ENCODE assay signal across 8 cellular contexts in genomic region chr18:2572144-2572682, GRCh38. TPM values are rescaled to one million over a fixed set of nuclear protein-coding genes. Genes with fewer than 3 reads are reported as not detected.
DNase-seq lines count a peak whose midpoint lies in the region; ATAC-seq and TF ChIP-seq lines count a peak whose summit lies in the region.

No MANE protein-coding gene starts in this region.

- no peaks in the 10 kb centered on the region for H3K9me2 ChIP-seq in OCI-LY1 (ENCODE audit: low read depth, low read length)

- in situ Hi-C loops in transverse colon (cut with MboI; ENCODE audit: low pct_ligation_motif_present in 1 of 4, low pct_unique_long_range_greater_than_20kb in 1 of 4, low sequenced_read_pairs in 3 of 4): loop anchor here in 2 of 4 donors (10.0 to 25.0 kb wide), 2 partner anchors 83 to 1710 kb away; partner anchors contain the start of gene SMCHD1 (in 1 of the 2)

- H3K4me2 ChIP-seq in OCI-LY1 (ENCODE audit: low read length): peak overlapping the region; percentile 95
- peak overlapping the region; percentile 91 for H3K4me2 ChIP-seq in fibroblast of lung (ENCODE audit: extremely low read depth, insufficient read depth, low read length)

- H3K79me2 ChIP-seq in OCI-LY1 (ENCODE audit: insufficient read depth, low read length): peaks cover 38% of the 10 kb centered on the region
- peaks cover 66% of the 10 kb centered on the region for H3K79me2 ChIP-seq in fibroblast of lung (ENCODE audit: control insufficient read depth, insufficient read depth, low read length)

- peak overlapping the region; percentile 77 for H3K27ac ChIP-seq in OCI-LY1 (ENCODE audit: low read depth, low read length, poor library complexity, severe bottlenecking)
- H3K27ac ChIP-seq in fibroblast of lung (ENCODE audit: insufficient read depth, low read length): peak overlapping the region; percentile 100
- peak overlapping the region in 2 of 4 donors; percentile 89 to 94 for H3K27ac ChIP-seq in transverse colon

- POLR2A ChIA-PET in AG04449 (lab: Yijun Ruan, JAX): no interaction called here

- H3F3A ChIP-seq in OCI-LY1 (ENCODE audit: insufficient read depth, low read length): no peaks in the 10 kb centered on the region

- peaks cover 27% of the 10 kb centered on the region for H3K36me3 ChIP-seq in OCI-LY1 (ENCODE audit: insufficient read depth, low read length)
- no peaks in the 10 kb centered on the region for H3K36me3 ChIP-seq in fibroblast of lung (ENCODE audit: control insufficient read depth, insufficient read depth, low read length)
- H3K36me3 ChIP-seq in transverse colon: no peaks in the 10 kb centered on the region

- WGBS in transverse colon (ENCODE audit: low coverage in 1 of 2), 2 donors: 3 to 6% methylated on average over 4 of the region's 4 CpGs

- no peaks in the 10 kb centered on the region for H3K9me3 ChIP-seq in OCI-LY1 (ENCODE audit: low read length)
- no peaks in the 10 kb centered on the region for H3K9me3 ChIP-seq in fibroblast of lung (ENCODE audit: control insufficient read depth, insufficient read depth, low read depth, low read length)
- no peaks in the 10 kb centered on the region for H3K9me3 ChIP-seq in transverse colon

- DNase-seq in AG04449 (ENCODE audit: low read depth, low spot score) (no peak), fibroblast of lung (ENCODE audit: low read depth in 2 of 2) (no peak), transverse colon (no peak), globus pallidus (ENCODE audit: low spot score) (no peak)
- DNase-seq in NK-92 treated with Interleukin-12 subunit alpha and Interleukin-12 subunit beta, amount 100 ng/mL, for 24 hours (lab: John Stamatoyannopoulos, UW): no peak

- intact Hi-C loops in transverse colon (cut with DNase I; ENCODE audit: low total_unique reads): loop anchor here (10.0 kb wide), 1 partner anchor 83 kb away; the partner anchor contains the start of gene SMCHD1

- CTCF ChIA-PET in AG04449 (lab: Yijun Ruan, JAX): interaction anchor here (0.9 kb wide), 1 partner anchor 17 kb away, joined by 3 read pairs; no protein-coding TSS in a partner anchor

- no peak for TF ChIP-seq POLR2A in transverse colon (IDR thresholded peaks at IDR 0.05)

- ATAC-seq in GM19372 (IDR thresholded peaks at IDR 0.05; ENCODE audit: low read depth, unreplicated experiment): peak; percentile 7
- no peak for ATAC-seq in GM18873 (IDR thresholded peaks at IDR 0.05; ENCODE audit: low FRiP score, unreplicated experiment)

- H3K4me1 ChIP-seq in OCI-LY1 (ENCODE audit: insufficient read depth, low read length, severe bottlenecking) (peaks cover 37% of the 10 kb centered on the region), fibroblast of lung (ENCODE audit: control insufficient read depth, extremely low read depth, insufficient read depth, low read length) (peaks cover 7% of the 10 kb centered on the region), transverse colon (peaks cover 8 to 39% (median 15%) of the 10 kb centered on the region in 4 donors)

- no peak for TF ChIP-seq EP300 in transverse colon (IDR thresholded peaks at IDR 0.05; ENCODE audit: low read depth)

- H3K4me3 ChIP-seq in AG04449 (ENCODE audit: low read depth, low read length) (peak overlapping the region; percentile 67), OCI-LY1 (ENCODE audit: low read depth, low read length, poor library complexity, severe bottlenecking) (peak overlapping the region; percentile 96), fibroblast of lung (replicated peaks in 1 of 4; ENCODE audit: control extremely low read depth in 1 of 4, insufficient read depth in 1 of 4, low read depth in 3 of 4, low read length in 4 of 4) (peak overlapping the region; percentile 50 to 92 (median 82)), transverse colon (peak overlapping the region in 3 of 4 donors; percentile 56 to 74 (median 67))

- peak overlapping the region; percentile 98 for H3K9ac ChIP-seq in OCI-LY1 (ENCODE audit: low read length)
- H3K9ac ChIP-seq in fibroblast of lung (ENCODE audit: insufficient read depth, low read length): peak overlapping the region; percentile 100

- no peak overlapping the region for H2AFZ ChIP-seq in OCI-LY1 (ENCODE audit: low read length)
- peak overlapping the region; percentile 90 for H2AFZ ChIP-seq in fibroblast of lung (ENCODE audit: low read length)

- H4K20me1 ChIP-seq in OCI-LY1 (ENCODE audit: insufficient read depth, low read length) (no peaks in the 10 kb centered on the region), fibroblast of lung (ENCODE audit: control insufficient read depth, extremely low read depth, insufficient read depth, low read length) (no peaks in the 10 kb centered on the region)

- no peaks in the 10 kb centered on the region for H3K27me3 ChIP-seq in OCI-LY1 (ENCODE audit: insufficient read depth, low read length)
- no peaks in the 10 kb centered on the region for H3K27me3 ChIP-seq in fibroblast of lung (ENCODE audit: control insufficient read depth, insufficient read depth, low read length)
- no peaks in the 10 kb centered on the region for H3K27me3 ChIP-seq in transverse colon

- TF ChIP-seq CTCF in AG04449 (IDR thresholded peaks at IDR 0.05; ENCODE audit: insufficient read depth, low read length, missing control alignments) (no peak), OCI-LY1 (IDR thresholded peaks at IDR 0.05; ENCODE audit: low read length) (no peak), fibroblast of lung (conservative IDR thresholded peaks at IDR 0.05 in 1 of 2, IDR thresholded peaks at IDR 0.05 in 1 of 2; ENCODE audit: low read depth in 1 of 2, low read length in 2 of 2) (no peak), transverse colon (IDR thresholded peaks at IDR 0.05) (no peak)

RNA-seq across cellular contexts. Expression of gene NDC80, which starts 0.9 kb away (rescaled TPM):
- total RNA-seq in fibroblast of lung (1.0 and 9.7 TPM in 2 replicates), transverse colon (1 to 10 TPM in 2 of 4 donors, under 1 TPM in 1, not detected in 1; 0.96 to 1.9 (median 1.6) TPM)
- polyA plus RNA-seq in fibroblast of lung: 8.3 and 22.5 TPM in 2 replicates
- 6.3 and 18.8 TPM in 2 replicates for polyA plus RNA-seq in fibroblast of lung (2012)
- 3.9 TPM in 1 of 2 replicates, not detected in the other for polyA minus RNA-seq in fibroblast of lung (ENCODE audit: low replicate concordance)

RNA-seq across cellular contexts. Expression of gene METTL4, which starts 0.9 kb away (rescaled TPM):
- total RNA-seq in fibroblast of lung (9.8 and 12.2 TPM in 2 replicates), transverse colon (10 to 100 TPM in 1 of 4 donors, 1 to 10 TPM in 3; 2.2 to 14.0 (median 5.4) TPM)
- 8.0 and 9.3 TPM in 2 replicates for polyA plus RNA-seq in fibroblast of lung
- 4.1 and 5.0 TPM in 2 replicates for polyA plus RNA-seq in fibroblast of lung (2012)
- 0.67 and 3.3 TPM in 2 replicates for polyA minus RNA-seq in fibroblast of lung (ENCODE audit: low replicate concordance)
